Comparison of ENCODE assay signal across 8 cellular contexts in the genomic region with DNA sequence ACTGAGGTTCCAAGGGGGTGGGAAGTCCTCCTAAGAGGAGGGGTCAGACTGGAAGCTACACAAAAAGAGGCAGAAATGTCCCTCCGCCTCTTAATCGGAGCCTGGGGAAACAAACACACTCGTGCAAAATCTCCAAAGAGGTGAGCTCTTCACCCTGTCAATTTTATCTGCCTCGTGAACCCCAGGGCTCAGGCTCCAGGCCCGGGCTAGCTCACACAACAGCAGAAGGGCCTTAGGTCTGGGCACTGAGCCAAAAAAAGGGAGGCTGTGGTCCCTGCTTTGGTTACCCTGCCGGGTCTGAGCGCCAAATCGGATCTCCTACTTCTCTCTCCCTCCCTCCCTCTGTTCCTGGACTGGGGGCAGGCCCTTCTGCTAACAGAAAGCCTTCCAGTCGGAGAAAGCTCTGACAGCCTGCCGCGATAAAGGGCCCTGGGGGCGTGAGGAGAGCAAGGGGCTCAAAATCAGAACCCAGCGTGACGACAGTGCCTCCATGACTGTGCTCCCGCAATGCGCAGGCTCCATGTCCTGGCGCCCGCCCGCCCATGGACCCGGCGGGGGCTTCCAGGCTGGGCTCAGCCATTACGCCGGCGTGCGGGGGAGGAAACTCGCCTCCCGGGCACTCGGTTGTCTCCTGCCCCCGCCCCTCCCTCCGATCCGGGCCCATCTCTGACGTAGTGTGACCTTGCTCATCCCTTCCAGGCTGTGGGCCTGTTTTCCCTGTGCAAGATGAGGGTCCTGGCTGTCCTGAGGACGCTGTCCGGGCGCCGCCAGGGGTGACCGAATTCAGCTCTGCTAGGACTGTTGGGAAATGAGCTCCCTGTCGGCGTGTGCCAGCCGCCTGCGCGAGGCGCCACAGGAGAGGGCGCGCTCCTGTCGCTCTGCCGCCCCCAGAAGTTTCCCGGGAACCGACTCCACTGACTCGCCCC. TPM values are rescaled to one million over a fixed set of nuclear protein-coding genes. Genes with fewer than 3 reads are reported as not detected.
DNase-seq lines count a peak whose midpoint lies in the region; ATAC-seq and TF ChIP-seq lines count a peak whose summit lies in the region.

No MANE protein-coding gene starts in this region.

- peak; percentile 24 to 71 (median 58) for DNase-seq in CD8-positive, alpha-beta T cell
- DNase-seq in HT1080 (ENCODE audit: low read depth) (peak; percentile 88), NOMO-1 (lab: John Stamatoyannopoulos, UW; ENCODE audit: unreplicated experiment in 2 of 2) (peak; percentile 53 to 77), mesendoderm (peak; percentile 90)
- DNase-seq in activated CD8-positive, alpha-beta memory T cell treated with anti-CD3 and anti-CD28 coated beads for 48 hours (ENCODE audit: low read depth in 2 of 3, low spot score in 2 of 3): peak; percentile 61 to 84 (median 71)
- peak; percentile 46 to 52 (median 51) for DNase-seq in effector memory CD8-positive, alpha-beta T cell
- DNase-seq in stimulated activated CD8-positive, alpha-beta memory T cell treated with anti-CD3 and anti-CD28 coated beads, Interleukin-12 subunit alpha, Interleukin-12 subunit beta, amount 100 ng/mL, for 24 hours (ENCODE audit: extremely low read depth): peak; percentile 63

- H3K36me3 ChIP-seq in CD8-positive, alpha-beta T cell (ENCODE audit: insufficient read depth, low read length): no peaks in the 10 kb centered on the region
- no peaks in the 10 kb centered on the region for H3K36me3 ChIP-seq in mesendoderm (ENCODE audit: control insufficient read depth, insufficient read depth, low read length)

- H3K4me2 ChIP-seq in mesendoderm (ENCODE audit: low read length): peak overlapping the region; percentile 80

- no peaks in the 10 kb centered on the region for H3K27me3 ChIP-seq in CD8-positive, alpha-beta T cell (ENCODE audit: insufficient read depth, low read length)
- no peaks in the 10 kb centered on the region for H3K27me3 ChIP-seq in mesendoderm (ENCODE audit: insufficient read depth, low read length, poor library complexity)

- H4K5ac ChIP-seq in mesendoderm (ENCODE audit: low read length): no peak overlapping the region

- peak overlapping the region; percentile 16 for H4K8ac ChIP-seq in mesendoderm (ENCODE audit: low read depth, low read length)

- H3K79me1 ChIP-seq in mesendoderm (ENCODE audit: low read length): no peaks in the 10 kb centered on the region

- H2BK5ac ChIP-seq in mesendoderm (ENCODE audit: low read length): peak overlapping the region; percentile 57

- H3K27me3 Mint-ChIP-seq in CD8-positive, alpha-beta T cell (ENCODE audit: low read depth): peaks cover 15% of the 10 kb centered on the region
- peaks cover 5 to 33% of the 10 kb centered on the region in 2 donors for H3K27me3 Mint-ChIP-seq in effector memory CD8-positive, alpha-beta T cell

- intact Hi-C loops in CD8-positive, alpha-beta T cell (cut with DNase I, micrococcal nuclease): loop anchor here in 1 of 2 experiments (5.0 to 10.0 kb wide), 4 partner anchors 79 to 264 kb away; a partner anchor contains a TSS

- H3K9me3 Mint-ChIP-seq in CD8-positive, alpha-beta T cell: no peaks in the 10 kb centered on the region
- no peaks in the 10 kb centered on the region for H3K9me3 Mint-ChIP-seq in effector memory CD8-positive, alpha-beta T cell

- peak overlapping the region; percentile 38 for H3K4ac ChIP-seq in mesendoderm (ENCODE audit: low read depth, low read length)

- no peaks in the 10 kb centered on the region for H3K36me3 Mint-ChIP-seq in CD8-positive, alpha-beta T cell
- H3K36me3 Mint-ChIP-seq in effector memory CD8-positive, alpha-beta T cell (ENCODE audit: insufficient read depth): no peaks in the 10 kb centered on the region

- H3K4me1 Mint-ChIP-seq in CD8-positive, alpha-beta T cell (ENCODE audit: low read depth): peaks cover 16% of the 10 kb centered on the region
- H3K4me1 Mint-ChIP-seq in effector memory CD8-positive, alpha-beta T cell (ENCODE audit: low read depth in 2 of 2): peaks cover 13 to 17% of the 10 kb centered on the region in 2 donors

- peak overlapping the region; percentile 88 for H3K18ac ChIP-seq in mesendoderm (ENCODE audit: low read length)

- peak overlapping the region; percentile 50 for H3K27ac ChIP-seq in CD8-positive, alpha-beta T cell (ENCODE audit: low read depth, low read length)
- H3K27ac ChIP-seq in mesendoderm (ENCODE audit: low read depth, low read length): peak overlapping the region; percentile 86

- no peaks in the 10 kb centered on the region for H3K9me3 ChIP-seq in CD8-positive, alpha-beta T cell (ENCODE audit: low read length)

- H3K56ac ChIP-seq in mesendoderm (ENCODE audit: low read length): peak overlapping the region; percentile 92

- no CpG with 5 or more reads among the region's 50 CpGs for WGBS in mesendoderm (ENCODE audit: extremely low coverage, insufficient coverage, low lambda C conversion rate)

- H3K4me3 Mint-ChIP-seq in CD8-positive, alpha-beta T cell: peak overlapping the region; percentile 90
- H3K4me3 Mint-ChIP-seq in effector memory CD8-positive, alpha-beta T cell: peak overlapping the region; percentile 95 to 98

- peak overlapping the region; percentile 66 for H3K23ac ChIP-seq in mesendoderm (ENCODE audit: low read length)

- no peaks in the 10 kb centered on the region for H3K79me2 ChIP-seq in mesendoderm (ENCODE audit: control insufficient read depth, insufficient read depth, low read length)

- peak overlapping the region; percentile 77 for H3K27ac Mint-ChIP-seq in CD8-positive, alpha-beta T cell
- peak overlapping the region; percentile 22 to 70 for H3K27ac Mint-ChIP-seq in effector memory CD8-positive, alpha-beta T cell

- CTCF ChIA-PET in CD8-positive, alpha-beta T cell (lab: Charles Lee): interaction anchor here (0.9 to 1.8 kb wide), 3 partner anchors 8 to 12 kb away, joined by 3 to 9 read pairs (median 3); no protein-coding TSS in a partner anchor

- peak overlapping the region; percentile 84 for H3K9ac ChIP-seq in mesendoderm (ENCODE audit: low read length)

- no peak overlapping the region for H2AK5ac ChIP-seq in mesendoderm (ENCODE audit: low read length)

- peaks cover 14% of the 10 kb centered on the region for H3K4me1 ChIP-seq in CD8-positive, alpha-beta T cell (ENCODE audit: insufficient read depth, low read length)
- H3K4me1 ChIP-seq in mesendoderm (ENCODE audit: control insufficient read depth, low read depth, low read length): no peaks in the 10 kb centered on the region

- H2BK15ac ChIP-seq in mesendoderm (replicated peaks; ENCODE audit: low read depth): no peak overlapping the region

- H3K4me3 ChIP-seq in CD8-positive, alpha-beta T cell (ENCODE audit: low read depth, low read length): peak overlapping the region; percentile 87
- H3K4me3 ChIP-seq in mesendoderm (ENCODE audit: low read length): peak overlapping the region; percentile 45

- peak; percentile 53 for ATAC-seq in CD8-positive, alpha-beta T cell
- ATAC-seq in GM21360 (IDR thresholded peaks at IDR 0.05; ENCODE audit: unreplicated experiment): peak; percentile 45
- ATAC-seq in effector memory CD8-positive, alpha-beta T cell (replicated peaks): peak; percentile 53

- TF ChIP-seq CTCF in CD8-positive, alpha-beta T cell (IDR thresholded peaks at IDR 0.05): no peak

- no peak overlapping the region for H2BK120ac ChIP-seq in mesendoderm (ENCODE audit: low read depth, low read length)

- POLR2A ChIA-PET in CD8-positive, alpha-beta T cell (lab: Charles Lee): interaction anchor here (0.8 to 1.1 kb wide), 4 partner anchors 12 to 202 kb away, joined by 3 to 4 read pairs (median 3); a partner anchor contains a TSS

RNA-seq across cellular contexts. Expression of a gene that starts 0.9 kb away (rescaled TPM):
- total RNA-seq in CD8-positive, alpha-beta T cell: 1 to 10 TPM in 1 of 2 experiments, under 1 TPM in 1; 0.67 to 1.0 TPM
- 2.1 and 3.4 TPM in 2 replicates for total RNA-seq in HT1080 (2014; rRNA removed; shearing (Covaris generic))
- polyA plus RNA-seq in HT1080 (2015; cell fraction: cytosol; rRNA removed): 1.4 and 1.7 TPM in 2 replicates
- polyA plus RNA-seq in HT1080 (2015; cell fraction: nucleus; rRNA removed): 4.3 and 6.3 TPM in 2 replicates
- polyA plus RNA-seq in mesendoderm (2013, experiment 1 of 2): 0.15 TPM
- 0.25 TPM for polyA plus RNA-seq in mesendoderm (2013, experiment 2 of 2)

RNA-seq across cellular contexts. Expression of a gene that starts 35.8 kb away (rescaled TPM):
- not detected for total RNA-seq in CD8-positive, alpha-beta T cell
- total RNA-seq in HT1080 (2014; rRNA removed; shearing (Covaris generic)): not detected in 2 replicates
- 0.06 and 0.08 TPM in 2 replicates for polyA plus RNA-seq in HT1080 (2015; cell fraction: cytosol; rRNA removed)
- 2.0 TPM in 1 of 2 replicates, not detected in the other for polyA plus RNA-seq in HT1080 (2015; cell fraction: nucleus; rRNA removed)
- polyA plus RNA-seq in mesendoderm (2013, experiment 1 of 2): 4.9 TPM
- polyA plus RNA-seq in mesendoderm (2013, experiment 2 of 2): 5.2 TPM

Comparison
In these comparisons a context has a peak if more than half of its experiments do, and no peak if none do; other contexts are left out.
1. Peak in every context shown above with its lines: DNase-seq, ATAC-seq, H3K4me3 ChIP-seq and H3K27ac ChIP-seq.